ENCODE assay signal across 1 cellular context in the genomic region with DNA sequence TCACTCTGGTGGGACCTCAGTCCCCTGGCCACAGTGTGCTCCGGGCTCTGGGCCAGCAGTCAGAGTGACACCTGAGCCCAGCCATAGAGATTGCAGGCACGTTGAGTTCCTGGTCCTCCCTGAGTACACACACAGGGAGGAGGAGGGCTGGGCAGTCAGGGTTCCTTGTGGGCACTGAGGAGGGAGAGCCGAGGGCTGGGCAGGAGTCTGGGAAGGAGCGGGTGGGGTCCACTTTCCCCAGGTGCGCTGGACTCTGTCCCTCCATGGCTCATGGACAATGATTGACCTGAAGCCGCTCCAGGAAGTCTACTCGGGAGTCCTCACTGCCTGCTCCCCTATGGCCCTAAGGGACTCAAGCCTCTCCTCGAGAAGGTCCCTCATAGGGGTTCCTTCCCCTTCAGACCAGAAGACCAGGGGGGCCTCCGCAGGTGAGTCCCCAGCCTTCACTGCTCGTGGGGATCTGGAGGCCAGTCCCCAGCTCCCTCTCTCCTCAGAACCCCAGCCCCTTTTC.
TF ChIP-seq lines count a peak whose summit lies in the region.

No MANE protein-coding gene starts in this region.

TF ChIP-seq in HepG2, 621 proteins besides CTCF, POLR2A, EP300 and RAD21 (continued from another document):
- TF ChIP-seq, protein P1, sequence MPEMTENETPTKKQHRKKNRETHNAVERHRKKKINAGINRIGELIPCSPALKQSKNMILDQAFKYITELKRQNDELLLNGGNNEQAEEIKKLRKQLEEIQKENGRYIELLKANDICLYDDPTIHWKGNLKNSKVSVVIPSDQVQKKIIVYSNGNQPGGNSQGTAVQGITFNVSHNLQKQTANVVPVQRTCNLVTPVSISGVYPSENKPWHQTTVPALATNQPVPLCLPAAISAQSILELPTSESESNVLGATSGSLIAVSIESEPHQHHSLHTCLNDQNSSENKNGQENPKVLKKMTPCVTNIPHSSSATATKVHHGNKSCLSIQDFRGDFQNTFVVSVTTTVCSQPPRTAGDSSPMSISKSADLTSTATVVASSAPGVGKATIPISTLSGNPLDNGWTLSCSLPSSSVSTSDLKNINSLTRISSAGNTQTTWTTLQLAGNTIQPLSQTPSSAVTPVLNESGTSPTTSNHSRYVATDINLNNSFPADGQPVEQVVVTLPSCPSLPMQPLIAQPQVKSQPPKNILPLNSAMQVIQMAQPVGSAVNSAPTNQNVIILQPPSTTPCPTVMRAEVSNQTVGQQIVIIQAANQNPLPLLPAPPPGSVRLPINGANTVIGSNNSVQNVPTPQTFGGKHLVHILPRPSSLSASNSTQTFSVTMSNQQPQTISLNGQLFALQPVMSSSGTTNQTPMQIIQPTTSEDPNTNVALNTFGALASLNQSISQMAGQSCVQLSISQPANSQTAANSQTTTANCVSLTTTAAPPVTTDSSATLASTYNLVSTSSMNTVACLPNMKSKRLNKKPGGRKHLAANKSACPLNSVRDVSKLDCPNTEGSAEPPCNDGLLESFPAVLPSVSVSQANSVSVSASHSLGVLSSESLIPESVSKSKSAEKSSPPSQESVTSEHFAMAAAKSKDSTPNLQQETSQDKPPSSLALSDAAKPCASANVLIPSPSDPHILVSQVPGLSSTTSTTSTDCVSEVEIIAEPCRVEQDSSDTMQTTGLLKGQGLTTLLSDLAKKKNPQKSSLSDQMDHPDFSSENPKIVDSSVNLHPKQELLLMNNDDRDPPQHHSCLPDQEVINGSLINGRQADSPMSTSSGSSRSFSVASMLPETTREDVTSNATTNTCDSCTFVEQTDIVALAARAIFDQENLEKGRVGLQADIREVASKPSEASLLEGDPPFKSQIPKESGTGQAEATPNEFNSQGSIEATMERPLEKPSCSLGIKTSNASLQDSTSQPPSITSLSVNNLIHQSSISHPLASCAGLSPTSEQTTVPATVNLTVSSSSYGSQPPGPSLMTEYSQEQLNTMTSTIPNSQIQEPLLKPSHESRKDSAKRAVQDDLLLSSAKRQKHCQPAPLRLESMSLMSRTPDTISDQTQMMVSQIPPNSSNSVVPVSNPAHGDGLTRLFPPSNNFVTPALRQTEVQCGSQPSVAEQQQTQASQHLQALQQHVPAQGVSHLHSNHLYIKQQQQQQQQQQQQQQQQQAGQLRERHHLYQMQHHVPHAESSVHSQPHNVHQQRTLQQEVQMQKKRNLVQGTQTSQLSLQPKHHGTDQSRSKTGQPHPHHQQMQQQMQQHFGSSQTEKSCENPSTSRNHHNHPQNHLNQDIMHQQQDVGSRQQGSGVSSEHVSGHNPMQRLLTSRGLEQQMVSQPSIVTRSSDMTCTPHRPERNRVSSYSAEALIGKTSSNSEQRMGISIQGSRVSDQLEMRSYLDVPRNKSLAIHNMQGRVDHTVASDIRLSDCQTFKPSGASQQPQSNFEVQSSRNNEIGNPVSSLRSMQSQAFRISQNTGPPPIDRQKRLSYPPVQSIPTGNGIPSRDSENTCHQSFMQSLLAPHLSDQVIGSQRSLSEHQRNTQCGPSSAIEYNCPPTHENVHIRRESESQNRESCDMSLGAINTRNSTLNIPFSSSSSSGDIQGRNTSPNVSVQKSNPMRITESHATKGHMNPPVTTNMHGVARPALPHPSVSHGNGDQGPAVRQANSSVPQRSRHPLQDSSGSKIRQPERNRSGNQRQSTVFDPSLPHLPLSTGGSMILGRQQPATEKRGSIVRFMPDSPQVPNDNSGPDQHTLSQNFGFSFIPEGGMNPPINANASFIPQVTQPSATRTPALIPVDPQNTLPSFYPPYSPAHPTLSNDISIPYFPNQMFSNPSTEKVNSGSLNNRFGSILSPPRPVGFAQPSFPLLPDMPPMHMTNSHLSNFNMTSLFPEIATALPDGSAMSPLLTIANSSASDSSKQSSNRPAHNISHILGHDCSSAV (CRISPR knock-in tag; IDR thresholded peaks at IDR 0.05; ENCODE audit: borderline replicate concordance): no peak
- TF ChIP-seq KMT2A (CRISPR knock-in tag; IDR thresholded peaks at IDR 0.05) (peak; percentile 15; the same call in 1 of the 2 replicates), ZNF724P (CRISPR knock-in tag; IDR thresholded peaks at IDR 0.05; ENCODE audit: borderline replicate concordance) (no peak), PHF8 (CRISPR knock-in tag; IDR thresholded peaks at IDR 0.05) (no peak; the same call in 1 of the 2 replicates), ZNF841 (CRISPR knock-in tag; IDR thresholded peaks at IDR 0.05; ENCODE audit: borderline replicate concordance) (no peak)
- TF ChIP-seq, protein P2, sequence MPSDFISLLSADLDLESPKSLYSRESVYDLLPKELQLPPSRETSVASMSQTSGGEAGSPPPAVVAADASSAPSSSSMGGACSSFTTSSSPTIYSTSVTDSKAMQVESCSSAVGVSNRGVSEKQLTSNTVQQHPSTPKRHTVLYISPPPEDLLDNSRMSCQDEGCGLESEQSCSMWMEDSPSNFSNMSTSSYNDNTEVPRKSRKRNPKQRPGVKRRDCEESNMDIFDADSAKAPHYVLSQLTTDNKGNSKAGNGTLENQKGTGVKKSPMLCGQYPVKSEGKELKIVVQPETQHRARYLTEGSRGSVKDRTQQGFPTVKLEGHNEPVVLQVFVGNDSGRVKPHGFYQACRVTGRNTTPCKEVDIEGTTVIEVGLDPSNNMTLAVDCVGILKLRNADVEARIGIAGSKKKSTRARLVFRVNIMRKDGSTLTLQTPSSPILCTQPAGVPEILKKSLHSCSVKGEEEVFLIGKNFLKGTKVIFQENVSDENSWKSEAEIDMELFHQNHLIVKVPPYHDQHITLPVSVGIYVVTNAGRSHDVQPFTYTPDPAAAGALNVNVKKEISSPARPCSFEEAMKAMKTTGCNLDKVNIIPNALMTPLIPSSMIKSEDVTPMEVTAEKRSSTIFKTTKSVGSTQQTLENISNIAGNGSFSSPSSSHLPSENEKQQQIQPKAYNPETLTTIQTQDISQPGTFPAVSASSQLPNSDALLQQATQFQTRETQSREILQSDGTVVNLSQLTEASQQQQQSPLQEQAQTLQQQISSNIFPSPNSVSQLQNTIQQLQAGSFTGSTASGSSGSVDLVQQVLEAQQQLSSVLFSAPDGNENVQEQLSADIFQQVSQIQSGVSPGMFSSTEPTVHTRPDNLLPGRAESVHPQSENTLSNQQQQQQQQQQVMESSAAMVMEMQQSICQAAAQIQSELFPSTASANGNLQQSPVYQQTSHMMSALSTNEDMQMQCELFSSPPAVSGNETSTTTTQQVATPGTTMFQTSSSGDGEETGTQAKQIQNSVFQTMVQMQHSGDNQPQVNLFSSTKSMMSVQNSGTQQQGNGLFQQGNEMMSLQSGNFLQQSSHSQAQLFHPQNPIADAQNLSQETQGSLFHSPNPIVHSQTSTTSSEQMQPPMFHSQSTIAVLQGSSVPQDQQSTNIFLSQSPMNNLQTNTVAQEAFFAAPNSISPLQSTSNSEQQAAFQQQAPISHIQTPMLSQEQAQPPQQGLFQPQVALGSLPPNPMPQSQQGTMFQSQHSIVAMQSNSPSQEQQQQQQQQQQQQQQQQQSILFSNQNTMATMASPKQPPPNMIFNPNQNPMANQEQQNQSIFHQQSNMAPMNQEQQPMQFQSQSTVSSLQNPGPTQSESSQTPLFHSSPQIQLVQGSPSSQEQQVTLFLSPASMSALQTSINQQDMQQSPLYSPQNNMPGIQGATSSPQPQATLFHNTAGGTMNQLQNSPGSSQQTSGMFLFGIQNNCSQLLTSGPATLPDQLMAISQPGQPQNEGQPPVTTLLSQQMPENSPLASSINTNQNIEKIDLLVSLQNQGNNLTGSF (CRISPR knock-in tag; IDR thresholded peaks at IDR 0.05): no peak
TF ChIP-seq in HepG2: peak in this region for 112.
